24 cellular contexts compared by ENCODE assay signal in the genomic region with DNA sequence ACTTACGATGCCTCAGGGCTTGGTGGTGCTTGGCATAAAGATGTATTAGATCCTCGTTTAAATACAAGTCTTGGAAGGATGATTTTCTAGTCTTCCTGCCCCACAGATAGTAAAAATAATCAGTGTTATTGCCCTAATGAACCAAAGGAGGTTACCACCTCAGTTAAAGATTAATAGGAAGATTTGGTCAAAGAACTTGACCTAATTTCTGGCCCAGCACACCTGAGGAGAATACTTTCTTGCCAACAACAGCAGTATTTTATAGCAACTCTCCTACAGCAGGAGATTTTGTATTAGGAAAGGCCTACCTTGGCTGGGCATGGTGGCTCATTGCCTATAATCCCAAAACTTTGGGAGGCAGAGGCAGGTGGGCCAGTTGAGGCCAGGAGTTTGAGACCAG. TPM values are rescaled to one million over a fixed set of nuclear protein-coding genes. Genes with fewer than 3 reads are reported as not detected.
DNase-seq lines count a peak whose midpoint lies in the region; ATAC-seq and TF ChIP-seq lines count a peak whose summit lies in the region.
"Had no signal": no experiment of that assay in that cellular context is flagged by ENCODE, and none has a peak within 500 bp of the region (broad histone marks: within the 10 kb centered on the region; RNA-seq: fewer than 3 reads in every experiment).

No MANE protein-coding gene starts in this region.

- no peak for ATAC-seq in HG03571 (IDR thresholded peaks at IDR 0.05; ENCODE audit: unreplicated experiment)
- ATAC-seq: GM12878 had no signal

- H3K36me3 ChIP-seq in hepatocyte (replicated peaks; ENCODE audit: insufficient read depth, low read depth) (no peaks in the 10 kb centered on the region), neural progenitor cell (no peaks in the 10 kb centered on the region)
- H3K36me3 ChIP-seq: BE2C had no signal

- H4K20me1 ChIP-seq in hepatocyte (ENCODE audit: insufficient read depth, poor library complexity, severe bottlenecking) (no peaks in the 10 kb centered on the region), neural progenitor cell (ENCODE audit: low read depth) (no peaks in the 10 kb centered on the region)
- H4K20me1 ChIP-seq: BLaER1 had no signal

- no peak for DNase-seq in caudate nucleus (lab: John Stamatoyannopoulos, UW)
- no peak for DNase-seq in hepatocyte (ENCODE audit: low spot score)
- no peak for DNase-seq in neural progenitor cell (ENCODE audit: low spot score)
- DNase-seq in activated T-cell treated with anti-CD3 and anti-CD28 coated beads for 4 hours = no peak
- DNase-seq in HPDE6-E6E7 (ENCODE audit: extremely low spot score) = no peak
- DNase-seq: 8988T; ACHN; BE2C; C1 segment of cervical spinal cord; CD4-positive, alpha-beta memory T cell; CD4-positive, CD25-positive, alpha-beta regulatory T cell; CD8-positive, alpha-beta memory T cell; COR-L47; DMS 273 treated with DMSO at 0.1 percent for 48 hours; DMS153; DMS53; DMS79; DND-41; EL; GDM1 had no signal

- H3K4me2 ChIP-seq in hepatocyte (peak overlapping the region; percentile 0), neural progenitor cell (no peak overlapping the region)
- H3K4me2 ChIP-seq: BLaER1 had no signal

- H3F3A ChIP-seq in neural progenitor cell (ENCODE audit: low read depth) = no peaks in the 10 kb centered on the region

- no peak for TF ChIP-seq CTCF in hepatocyte (IDR thresholded peaks at IDR 0.05; ENCODE audit: poor library complexity)
- no peak for TF ChIP-seq CTCF in neural progenitor cell (IDR thresholded peaks at IDR 0.05)

- H3K27ac ChIP-seq in caudate nucleus (ENCODE audit: low read depth, low read length) (peak overlapping the region; percentile 82), hepatocyte (no peak overlapping the region), neural progenitor cell (no peak overlapping the region)
- H3K27ac ChIP-seq: BLaER1 had no signal

- no peak overlapping the region for H3K4me3 ChIP-seq in hepatocyte
- H3K4me3 ChIP-seq in neural progenitor cell = no peak overlapping the region
- H3K4me3 ChIP-seq: BLaER1, GM12878 had no signal

- H2AFZ ChIP-seq in hepatocyte (no peak overlapping the region), neural progenitor cell (replicated peaks) (no peak overlapping the region)

- peak overlapping the region; percentile 2 for H3K27ac Mint-ChIP-seq in neural progenitor cell
- H3K27ac Mint-ChIP-seq: CD14-positive monocyte; CD4-positive, alpha-beta memory T cell had no signal

- H3K9ac ChIP-seq in neural progenitor cell = no peak overlapping the region
- H3K9ac ChIP-seq: BLaER1 had no signal

- peaks cover 6% of the 10 kb centered on the region for H3K36me3 Mint-ChIP-seq in neural progenitor cell

- H3K4me3 Mint-ChIP-seq in neural progenitor cell = no peak overlapping the region
- H3K4me3 Mint-ChIP-seq: CD14-positive monocyte; CD4-positive, alpha-beta memory T cell; CD4-positive, CD25-positive, alpha-beta regulatory T cell; CD8-positive, alpha-beta memory T cell had no signal

- no peaks in the 10 kb centered on the region for H3K9me2 ChIP-seq in hepatocyte (replicated peaks; ENCODE audit: insufficient read depth)

- H3K9me3 ChIP-seq in hepatocyte (ENCODE audit: low read depth) (no peaks in the 10 kb centered on the region), neural progenitor cell (ENCODE audit: low read depth) (no peaks in the 10 kb centered on the region)
- H3K9me3 ChIP-seq: BE2C, BLaER1 had no signal

- peaks cover 5% of the 10 kb centered on the region for H3K4me1 ChIP-seq in hepatocyte (ENCODE audit: insufficient read depth)
- no peaks in the 10 kb centered on the region for H3K4me1 ChIP-seq in neural progenitor cell
- H3K4me1 ChIP-seq: BE2C, BLaER1 had no signal

- WGBS in hepatocyte (ENCODE audit: low lambda C conversion rate, missing lambda C conversion rate) = 57% methylated on average over 2 of the region's 2 CpGs

- H3K9me3 Mint-ChIP-seq in neural progenitor cell = no peaks in the 10 kb centered on the region
- H3K9me3 Mint-ChIP-seq: CD14-positive monocyte; CD4-positive, alpha-beta memory T cell; CD4-positive, CD25-positive, alpha-beta regulatory T cell; CD8-positive, alpha-beta memory T cell had no signal

- H3K4me1 Mint-ChIP-seq in neural progenitor cell = no peaks in the 10 kb centered on the region
- H3K4me1 Mint-ChIP-seq: CD14-positive monocyte; CD4-positive, alpha-beta memory T cell; CD4-positive, CD25-positive, alpha-beta regulatory T cell; CD8-positive, alpha-beta memory T cell had no signal

- peaks cover 3% of the 10 kb centered on the region for H3K79me2 ChIP-seq in hepatocyte
- H3K79me2 ChIP-seq in neural progenitor cell (ENCODE audit: low read depth) = no peaks in the 10 kb centered on the region

- no peaks in the 10 kb centered on the region for H3K27me3 Mint-ChIP-seq in neural progenitor cell (ENCODE audit: insufficient read depth, low read depth)
- H3K27me3 Mint-ChIP-seq: CD4-positive, alpha-beta memory T cell; CD4-positive, CD25-positive, alpha-beta regulatory T cell; CD8-positive, alpha-beta memory T cell had no signal

- H3K27me3 ChIP-seq in hepatocyte (no peaks in the 10 kb centered on the region), neural progenitor cell (no peaks in the 10 kb centered on the region)
- H3K27me3 ChIP-seq: BE2C, BLaER1 had no signal

RNA-seq across cellular contexts. Expression of a gene that starts 31.6 kb away (rescaled TPM):
- total RNA-seq in hepatocyte (64.7 and 92.1 TPM in 2 replicates), neural progenitor cell (ENCODE audit: low replicate concordance) (353 and 405 TPM in 2 replicates)
- 110 and 117 TPM in 2 replicates for polyA plus RNA-seq in hepatocyte
- total RNA-seq: CD4-positive, alpha-beta memory T cell; CD4-positive, CD25-positive, alpha-beta regulatory T cell had no signal
